Comparison of ENCODE assay signal across 11 cellular contexts in the genomic region with DNA sequence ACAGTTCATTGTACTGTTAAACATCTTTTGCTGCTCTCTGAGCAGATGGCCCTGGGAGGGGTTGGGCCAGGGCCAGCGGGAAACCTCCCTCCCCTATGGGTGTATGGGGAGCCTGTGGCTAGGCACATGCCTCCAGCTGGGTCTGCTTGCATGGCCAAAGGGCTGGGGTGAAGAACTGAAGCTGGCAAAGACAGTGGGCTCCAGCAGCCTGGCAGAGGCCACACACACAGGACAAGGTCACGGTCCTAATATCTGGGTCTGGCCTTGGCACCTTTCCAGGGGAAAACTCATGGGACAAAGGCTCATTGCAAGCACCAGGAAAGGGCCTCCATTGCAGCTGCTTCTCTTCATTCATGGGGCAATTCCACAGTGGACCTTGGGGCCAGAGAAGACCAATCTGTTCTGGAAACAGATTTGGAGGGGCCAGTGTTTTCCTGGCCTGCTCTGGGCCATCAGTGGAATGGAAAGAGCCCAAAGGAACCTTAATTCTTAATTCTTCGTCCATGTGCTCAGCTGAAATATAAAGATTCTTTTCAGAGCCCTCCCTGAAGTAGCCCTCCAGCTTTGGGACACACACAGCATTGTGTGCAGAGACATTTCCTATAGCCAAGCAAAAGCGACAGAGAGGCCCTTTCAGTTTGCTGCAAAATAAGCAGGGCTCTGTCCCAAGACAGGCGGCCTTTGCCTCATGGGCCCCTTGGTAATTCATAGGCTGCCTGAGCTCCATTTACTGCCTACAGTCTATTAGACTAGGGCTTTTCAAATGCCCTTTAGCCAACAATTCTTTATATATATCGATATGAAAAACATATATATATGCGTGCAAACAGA. TPM values are rescaled to one million over a fixed set of nuclear protein-coding genes. Genes with fewer than 3 reads are reported as not detected.
DNase-seq lines count a peak whose midpoint lies in the region; ATAC-seq, FAIRE-seq and TF ChIP-seq lines count a peak whose summit lies in the region.
"Had no signal": no experiment of that assay in that cellular context is flagged by ENCODE, and none has a peak within 500 bp of the region (broad histone marks: within the 10 kb centered on the region; RNA-seq: fewer than 3 reads in every experiment).

No MANE protein-coding gene starts in this region.

- DNase-seq in NCI-H1694 (lab: John Stamatoyannopoulos, UW) (peak; percentile 54), cerebellar cortex (ENCODE audit: low spot score) (peak; percentile 84), kidney (peak; percentile 87), spleen (no peak), coronary artery (ENCODE audit: low spot score) (no peak), NCI-H1930 (lab: John Stamatoyannopoulos, UW) (no peak)
- DNase-seq in activated naive CD4-positive, alpha-beta T cell treated with anti-CD3 and anti-CD28 coated beads, Interleukin-2, amount 50 U/mL, for 16 hours = no peak

- H3K4me1 ChIP-seq in kidney (ENCODE audit: control insufficient read depth in 1 of 2, insufficient read depth in 1 of 2, low read depth in 1 of 2, low read length in 2 of 2) (no peaks in the 10 kb centered on the region), spleen (peaks cover 0 to 19% (median 13%) of the 10 kb centered on the region in 6 donors)

- no peak for ATAC-seq in GM21825 (IDR thresholded peaks at IDR 0.05; ENCODE audit: unreplicated experiment)
- ATAC-seq: HCT116 had no signal

- H3K4me3 ChIP-seq in kidney (ENCODE audit: low read length in 2 of 2) = no peak overlapping the region
- H3K4me3 ChIP-seq in spleen = no peak overlapping the region
- H3K4me3 ChIP-seq in coronary artery = no peak overlapping the region
- H3K4me3 ChIP-seq: tibial artery had no signal

- no peak for FAIRE-seq in kidney (lab: Jason Lieb, UNC)
- FAIRE-seq: endometrium had no signal

- H3K36me3 ChIP-seq in kidney (ENCODE audit: control insufficient read depth in 1 of 2, insufficient read depth in 2 of 2, low read length in 2 of 2) = no peaks in the 10 kb centered on the region
- H3K36me3 ChIP-seq in spleen = no peaks in the 10 kb centered on the region
- H3K36me3 ChIP-seq: tibial artery had no signal

- peak overlapping the region in 1 of 2 donors; percentile 23 for H3K27ac ChIP-seq in kidney (ENCODE audit: low read depth in 2 of 2, low read length in 2 of 2)
- peak overlapping the region in 6 of 8 donors; percentile 9 to 64 (median 32) for H3K27ac ChIP-seq in spleen
- H3K27ac ChIP-seq in coronary artery = peak overlapping the region in 1 of 2 donors; percentile 43

- no peak for TF ChIP-seq CTCF in kidney (IDR thresholded peaks at IDR 0.05; ENCODE audit: borderline replicate concordance, extremely low read depth, insufficient read depth)
- TF ChIP-seq CTCF in spleen (IDR thresholded peaks at IDR 0.05 in 8 of 11, conservative IDR thresholded peaks at IDR 0.05 in 3 of 11) = no peak
- TF ChIP-seq CTCF in coronary artery (IDR thresholded peaks at IDR 0.05) = no peak

- TF ChIP-seq POLR2A in spleen (IDR thresholded peaks at IDR 0.05) = no peak

- intact Hi-C loops in kidney (cut with DNase I) = no loop called here
- intact Hi-C loops in spleen (cut with DNase I; ENCODE audit: low total_unique reads) = no loop called here

- no peaks in the 10 kb centered on the region for H3K9me3 ChIP-seq in kidney (ENCODE audit: control insufficient read depth in 1 of 2, low read length in 2 of 2)
- no peaks in the 10 kb centered on the region for H3K9me3 ChIP-seq in spleen
- H3K9me3 ChIP-seq: tibial artery had no signal

- WGBS in spleen, 5 donors = 70 to 92% (median 82%) methylated on average over 7 of the region's 7 CpGs

- H3K27me3 ChIP-seq in spleen (replicated peaks in 1 of 7) = no peaks in the 10 kb centered on the region
- H3K27me3 ChIP-seq: tibial artery had no signal

- H3K9ac ChIP-seq in kidney (ENCODE audit: low read length in 2 of 2) = no peak overlapping the region

RNA-seq across cellular contexts. Expression of a gene that starts 11.3 kb away (rescaled TPM):
- total RNA-seq in kidney (36.3 TPM), spleen (10 to 100 TPM; 41.5 to 58.5 (median 49.8) TPM)
- polyA plus RNA-seq in kidney (ENCODE audit: insufficient read depth, low read depth, low replicate concordance) (3.1 TPM), spleen (10 to 100 TPM in 1 of 3 donors, 1 to 10 TPM in 2; 5.3 to 15.9 (median 6.5) TPM)

Comparison
In these comparisons a context has a peak if more than half of its experiments do, and no peak if none do; other contexts are left out.
1. DNase-seq: peak in NCI-H1694 (single experiment), cerebellar cortex (single experiment) and kidney (single experiment); none in spleen (single experiment), coronary artery (single experiment), activated naive CD4-positive, alpha-beta T cell treated with anti-CD3 and anti-CD28 coated beads, Interleukin-2, amount 50 U/mL, for 16 hours (single experiment) and NCI-H1930 (0 of 2).